In genomic region chr2:69525261-69525660, GRCh38 we compare ENCODE assay signal across 21 cellular contexts.
DNase-seq lines count a peak whose midpoint lies in the region; ATAC-seq, FAIRE-seq and TF ChIP-seq lines count a peak whose summit lies in the region.
"Had no signal": no experiment of that assay in that cellular context is flagged by ENCODE, and none has a peak within 500 bp of the region (broad histone marks: within the 10 kb centered on the region; RNA-seq: fewer than 3 reads in every experiment).

No MANE protein-coding gene starts in this region.

- no peak overlapping the region for H3K4me3 ChIP-seq in dorsolateral prefrontal cortex
- H3K4me3 ChIP-seq: BLaER1 had no signal

- H3K27ac Mint-ChIP-seq in activated naive CD4-positive, alpha-beta T cell treated with anti-CD3 and anti-CD28 coated beads, Interleukin-2, amount 10 ng/mL, durations not matched to agents 7 days and 5 days: peak overlapping the region; percentile 24

- H3K9me3 Mint-ChIP-seq in activated naive CD4-positive, alpha-beta T cell treated with anti-CD3 and anti-CD28 coated beads, Interleukin-2, amount 10 ng/mL, durations not matched to agents 7 days and 5 days: no peaks in the 10 kb centered on the region

- no peaks in the 10 kb centered on the region for H3K27me3 Mint-ChIP-seq in activated naive CD4-positive, alpha-beta T cell treated with anti-CD3 and anti-CD28 coated beads, Interleukin-2, amount 10 ng/mL, durations not matched to agents 7 days and 5 days

- FAIRE-seq in HTR-8/SVneo (lab: Jason Lieb, UNC): no peak

- CTCF ChIA-PET in activated naive CD4-positive, alpha-beta T cell treated with anti-CD3 and anti-CD28 coated beads, Interleukin-2, amount 10 ng/mL, durations not matched to agents 7 days and 5 days (lab: Charles Lee): interaction anchor here (0.6 to 1.5 kb wide), 3 partner anchors 40 to 189 kb away, joined by 3 to 5 read pairs (median 3); no protein-coding TSS in a partner anchor

- H3K4me3 Mint-ChIP-seq in activated naive CD4-positive, alpha-beta T cell treated with anti-CD3 and anti-CD28 coated beads, Interleukin-2, amount 10 ng/mL, durations not matched to agents 7 days and 5 days: no peak overlapping the region

- no peak for TF ChIP-seq CTCF in dorsolateral prefrontal cortex (IDR thresholded peaks at IDR 0.05 in 54 of 56, conservative IDR thresholded peaks at IDR 0.05 in 2 of 56; ENCODE audit: low read depth in 1 of 56, partially characterized antibody in 56 of 56)

- H3K27ac ChIP-seq in dorsolateral prefrontal cortex (peak overlapping the region in 16 of 59 donors; percentile 1 to 52 (median 25)), substantia nigra (ENCODE audit: low read depth, low read length, poor library complexity, severe bottlenecking) (no peak overlapping the region)
- H3K27ac ChIP-seq: BLaER1, HL-60 had no signal

- ATAC-seq in esophagus mucosa (peak; percentile 32), GM18858 (IDR thresholded peaks at IDR 0.05; ENCODE audit: unreplicated experiment) (no peak)
- ATAC-seq: HCT116 had no signal

- DNase-seq in activated naive CD4-positive, alpha-beta T cell treated with anti-CD3 and anti-CD28 coated beads, Interleukin-2, amount 10 ng/mL, durations not matched to agents 7 days and 5 days: no peak
- DNase-seq in activated naive CD4-positive, alpha-beta T cell treated with anti-CD3 and anti-CD28 coated beads, Interleukin-2, amount 50 U/mL, for 16 hours: no peak
- DNase-seq in astrocyte of the hippocampus (ENCODE audit: low read depth, low spot score) (peak; percentile 40), dorsolateral prefrontal cortex (no peak), substantia nigra (lab: John Stamatoyannopoulos, UW) (no peak), HTR-8/SVneo (ENCODE audit: insufficient read length, low spot score) (no peak)
- DNase-seq: 8988T, DMS153, KBM-7, MV-4-11, NCI-H1417, NCI-H187 treated with DMSO at 0.1 percent for 48 hours, NCI-H2171, NCI-H446, RPMI8226, SIG-M5 had no signal

- H3K4me1 Mint-ChIP-seq in activated naive CD4-positive, alpha-beta T cell treated with anti-CD3 and anti-CD28 coated beads, Interleukin-2, amount 10 ng/mL, durations not matched to agents 7 days and 5 days: no peaks in the 10 kb centered on the region

- intact Hi-C loops in dorsolateral prefrontal cortex (cut with DNase I): no loop called here

- H3K27me3 ChIP-seq in dorsolateral prefrontal cortex: no peaks in the 10 kb centered on the region
- H3K27me3 ChIP-seq: BLaER1 had no signal

- H3K36me3 Mint-ChIP-seq in activated naive CD4-positive, alpha-beta T cell treated with anti-CD3 and anti-CD28 coated beads, Interleukin-2, amount 10 ng/mL, durations not matched to agents 7 days and 5 days: peaks cover 69% of the 10 kb centered on the region
